ENCODE assay signal across 8 cellular contexts in the genomic region with DNA sequence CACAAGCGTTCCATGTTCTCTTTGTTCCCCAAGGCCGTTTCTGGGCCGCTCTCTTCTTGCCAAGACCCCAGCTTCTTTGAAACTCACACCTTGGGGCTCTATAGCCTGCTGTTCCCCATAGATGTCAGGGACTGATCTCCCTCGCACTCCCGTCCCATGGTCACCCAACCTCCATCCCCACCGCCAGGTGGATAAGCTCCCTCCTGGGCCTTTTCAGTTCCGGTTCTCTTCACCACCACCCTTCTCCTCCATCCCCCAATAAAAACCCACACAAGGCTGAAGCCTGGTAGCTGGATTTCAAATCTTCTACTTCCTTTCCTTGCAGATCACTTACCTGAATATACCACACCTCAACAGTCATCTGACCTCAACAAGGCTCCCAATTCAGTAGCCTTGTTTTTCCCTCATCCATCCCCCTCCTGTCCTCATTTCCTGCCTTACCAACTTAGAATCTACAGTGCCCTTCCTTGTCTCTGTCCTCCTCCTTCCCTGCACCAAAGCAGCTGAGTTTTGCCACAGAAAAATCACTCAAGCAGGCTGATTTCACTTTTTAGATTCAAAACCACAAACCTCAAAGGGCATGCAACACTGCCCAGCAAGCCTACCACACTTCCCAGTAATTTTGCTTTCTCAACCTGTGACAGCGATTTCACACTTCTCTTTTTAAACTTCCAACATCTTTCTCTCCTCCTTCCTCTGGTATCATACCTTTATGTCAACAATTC. TPM values are rescaled to one million over a fixed set of nuclear protein-coding genes. Genes with fewer than 3 reads are reported as not detected.
DNase-seq lines count a peak whose midpoint lies in the region; ATAC-seq, FAIRE-seq and TF ChIP-seq lines count a peak whose summit lies in the region.

No MANE protein-coding gene starts in this region.

- no peaks in the 10 kb centered on the region for H3K27me3 Mint-ChIP-seq in astrocyte (ENCODE audit: low read depth, unreplicated experiment)
- no peaks in the 10 kb centered on the region for H3K27me3 Mint-ChIP-seq in endothelial cell (ENCODE audit: unreplicated experiment)

- no peak for FAIRE-seq in astrocyte (lab: Jason Lieb, UNC)

- H3K4me2 ChIP-seq in astrocyte (ENCODE audit: low read length) = peak overlapping the region; percentile 23
- no peak overlapping the region for H3K4me2 ChIP-seq in PC-9

- peak; percentile 28 for DNase-seq in stimulated activated CD4-positive, alpha-beta T cell treated with anti-CD3 and anti-CD28 coated beads, Interleukin-1b, Interleukin-23, amount 100 ng/mL, for 48 hours
- DNase-seq in stimulated activated CD4-positive, alpha-beta T cell treated with anti-CD3 and anti-CD28 coated beads, Interleukin-4, amount 100 ng/mL, for 1 hour = no peak
- DNase-seq in astrocyte (ENCODE audit: low read depth) (peak; percentile 53), endothelial cell (ENCODE audit: low spot score) (no peak), PC-9 (no peak), NCI-H2107 treated with DMSO at 0.1 percent for 48 hours (lab: John Stamatoyannopoulos, UW; ENCODE audit: unreplicated experiment) (no peak), NCI-H524 treated with DMSO at 0.1 percent for 48 hours (lab: John Stamatoyannopoulos, UW) (no peak)

- H3K27me3 ChIP-seq in astrocyte (ENCODE audit: insufficient read depth, low read length) (peaks cover 2% of the 10 kb centered on the region), PC-9 (ENCODE audit: insufficient read depth, low read depth) (no peaks in the 10 kb centered on the region)

- H3K9me2 ChIP-seq in PC-9 (ENCODE audit: insufficient read depth) = no peaks in the 10 kb centered on the region

- H3K4me3 ChIP-seq in astrocyte (ENCODE audit: insufficient read depth, low read depth, low read length) (no peak overlapping the region), PC-9 (no peak overlapping the region)

- no peak overlapping the region for H3K9ac ChIP-seq in astrocyte (ENCODE audit: low read length)

- H3K36me3 Mint-ChIP-seq in astrocyte (ENCODE audit: low read depth, unreplicated experiment) = peaks cover 2% of the 10 kb centered on the region
- H3K36me3 Mint-ChIP-seq in endothelial cell (ENCODE audit: low read depth, unreplicated experiment) = no peaks in the 10 kb centered on the region

- H3K9me3 ChIP-seq in astrocyte (ENCODE audit: insufficient read depth, low read depth, low read length) (no peaks in the 10 kb centered on the region), PC-9 (ENCODE audit: insufficient read depth, low read depth) (no peaks in the 10 kb centered on the region)

- ATAC-seq in HG03175 (IDR thresholded peaks at IDR 0.05; ENCODE audit: unreplicated experiment) = peak; percentile 69

- H3K27ac Mint-ChIP-seq in astrocyte (ENCODE audit: unreplicated experiment) (no peak overlapping the region), endothelial cell (ENCODE audit: unreplicated experiment) (no peak overlapping the region)

- CTCF ChIA-PET in PC-9 (lab: Charles Lee) = interaction anchor here (0.5 kb wide), 1 partner anchor 20 kb away, joined by 3 read pairs; no protein-coding TSS in a partner anchor

- peaks cover 9% of the 10 kb centered on the region for H3K4me1 ChIP-seq in astrocyte (ENCODE audit: insufficient read depth, low read length)
- H3K4me1 ChIP-seq in PC-9 (replicated peaks; ENCODE audit: insufficient read depth) = 0 out of 2 replicates have a peak, but pooled peaks cover 3% of the 10 kb centered on the region

- H4K20me1 ChIP-seq in astrocyte (ENCODE audit: insufficient read depth, low read length) (peaks cover 87% of the 10 kb centered on the region), PC-9 (ENCODE audit: insufficient read depth) (peaks cover 29% of the 10 kb centered on the region)

- H3K27ac ChIP-seq in astrocyte (ENCODE audit: low read depth, low read length) = no peak overlapping the region
- H3K27ac ChIP-seq in PC-9 = no peak overlapping the region

- H3K4me1 Mint-ChIP-seq in astrocyte (ENCODE audit: low read depth, unreplicated experiment) = no peaks in the 10 kb centered on the region
- no peaks in the 10 kb centered on the region for H3K4me1 Mint-ChIP-seq in endothelial cell (ENCODE audit: unreplicated experiment)

- TF ChIP-seq CTCF in astrocyte (IDR thresholded peaks at IDR 0.05; ENCODE audit: insufficient read depth, low read depth, low read length) (no peak), endothelial cell (IDR thresholded peaks at IDR 0.05; ENCODE audit: unreplicated experiment) (no peak), PC-9 (conservative IDR thresholded peaks at IDR 0.05) (no peak)

- H2AFZ ChIP-seq in astrocyte (ENCODE audit: low read depth, low read length) (no peak overlapping the region), PC-9 (no peak overlapping the region)

- H3K79me2 ChIP-seq in astrocyte (ENCODE audit: insufficient read depth, low read length) = peaks cover 86% of the 10 kb centered on the region
- peaks cover 50% of the 10 kb centered on the region for H3K79me2 ChIP-seq in PC-9 (ENCODE audit: low read depth)

- 0 out of 2 replicates have a peak, but pooled peaks cover under 1% of the 10 kb centered on the region for H3F3A ChIP-seq in PC-9 (ENCODE audit: insufficient read depth, low read depth)

- POLR2A ChIA-PET in PC-9 (lab: Charles Lee; ENCODE audit: unreplicated experiment) = no interaction called here

- H3K9me3 Mint-ChIP-seq in astrocyte (ENCODE audit: unreplicated experiment) = no peaks in the 10 kb centered on the region
- H3K9me3 Mint-ChIP-seq in endothelial cell (ENCODE audit: unreplicated experiment) = no peaks in the 10 kb centered on the region

- BruUV-seq in PC-9 (replicated peaks; lab: Mats Ljungman, UMichigan) = no TSS peak

- H3K4me3 Mint-ChIP-seq in astrocyte (ENCODE audit: unreplicated experiment) (no peak overlapping the region), endothelial cell (ENCODE audit: unreplicated experiment) (no peak overlapping the region)

- no peaks in the 10 kb centered on the region for H3K36me3 ChIP-seq in astrocyte (ENCODE audit: insufficient read depth, low read length)
- no peaks in the 10 kb centered on the region for H3K36me3 ChIP-seq in PC-9 (ENCODE audit: low read depth)

- intact Hi-C loops in PC-9 (cut with micrococcal nuclease; ENCODE audit: unreplicated experiment) = no loop called here

RNA-seq across cellular contexts. Expression of gene SLC37A3, which starts 7.7 kb away (rescaled TPM):
- total RNA-seq in astrocyte (68.2 and 71.0 TPM in 2 replicates), endothelial cell (ENCODE audit: unreplicated experiment) (76.7 TPM), PC-9 (2021) (42.4 and 54.8 TPM in 2 replicates)

RNA-seq across cellular contexts. Expression of gene RAB19, which starts 13.2 kb away (rescaled TPM):
- 0.50 TPM in 1 of 2 replicates, not detected in the other for total RNA-seq in astrocyte
- 5.1 TPM for total RNA-seq in endothelial cell (ENCODE audit: unreplicated experiment)
- total RNA-seq in PC-9 (2021) = 7.8 and 9.1 TPM in 2 replicates

Comparison
In these comparisons a context has a peak if more than half of its experiments do, and no peak if none do; other contexts are left out.
1. DNase-seq: peak in stimulated activated CD4-positive, alpha-beta T cell treated with anti-CD3 and anti-CD28 coated beads, Interleukin-1b, Interleukin-23, amount 100 ng/mL, for 48 hours (single experiment) and astrocyte (single experiment); none in stimulated activated CD4-positive, alpha-beta T cell treated with anti-CD3 and anti-CD28 coated beads, Interleukin-4, amount 100 ng/mL, for 1 hour (single experiment), endothelial cell (single experiment), PC-9 (0 of 2), NCI-H2107 treated with DMSO at 0.1 percent for 48 hours (single experiment) and NCI-H524 treated with DMSO at 0.1 percent for 48 hours (single experiment).